18 cellular contexts compared by ENCODE assay signal in the genomic region with DNA sequence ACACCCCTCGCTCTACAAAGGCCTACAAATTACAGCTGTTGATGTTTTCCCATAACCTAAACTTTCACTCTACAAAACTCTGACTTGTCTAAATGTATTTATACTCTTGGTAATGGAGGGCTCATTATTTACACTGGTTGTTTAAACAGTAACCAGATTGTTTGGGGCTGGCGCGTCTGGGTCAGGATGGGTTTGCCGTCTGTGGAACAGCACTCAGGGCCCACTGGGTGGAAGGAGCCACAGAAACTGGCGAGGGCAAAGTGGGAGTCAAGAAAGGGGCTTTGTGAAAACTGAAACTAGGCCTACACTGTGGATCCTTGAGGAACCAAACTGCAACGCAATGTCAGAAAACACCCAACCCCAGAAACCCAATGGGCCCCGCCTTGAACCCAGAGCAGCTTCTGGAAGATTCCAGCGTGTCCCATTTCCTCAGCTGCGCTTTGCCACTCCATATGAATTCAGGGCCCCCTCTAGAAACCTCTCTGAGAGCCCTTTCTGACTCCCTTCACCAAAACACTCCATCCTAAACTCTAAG.
"Had no signal": no experiment of that assay in that cellular context is flagged by ENCODE, and none has a peak within 500 bp of the region (broad histone marks: within the 10 kb centered on the region; RNA-seq: fewer than 3 reads in every experiment).

No MANE protein-coding gene starts in this region.

- H3K9me3 Mint-ChIP-seq: activated naive CD4-positive, alpha-beta T cell treated with anti-CD3 and anti-CD28 coated beads, Interleukin-2, amount 50 U/mL, for 72 hours; activated T-cell treated with anti-CD3 and anti-CD28 coated beads, Interleukin-2, amount 50 U/mL, for 4 hours; immature natural killer cell; mesothelial cell of epicardium; stimulated activated naive CD8-positive, alpha-beta T cell treated with anti-CD3 and anti-CD28 coated beads, Interleukin-15, Interleukin-2, amounts not matched to agents 100 ng/mL and 50 ng/mL, for 24 hours had no signal

- H3K4me3 Mint-ChIP-seq: activated T-cell treated with anti-CD3 and anti-CD28 coated beads, Interleukin-2, amount 50 U/mL, for 4 hours; immature natural killer cell; mesothelial cell of epicardium; stimulated activated naive CD8-positive, alpha-beta T cell treated with anti-CD3 and anti-CD28 coated beads, Interleukin-15, Interleukin-2, amounts not matched to agents 100 ng/mL and 50 ng/mL, for 24 hours had no signal

- H3K9me3 ChIP-seq: neutrophil, right lobe of liver, spleen, testis, upper lobe of right lung had no signal

- DNase-seq: activated CD4-positive, alpha-beta T cell treated with anti-CD3 and anti-CD28 coated beads for 1 hour; activated CD4-positive, alpha-beta T cell treated with anti-CD3 and anti-CD28 coated beads, Interleukin-2, amount 50 U/mL, for 4 hours; activated effector memory CD4-positive, alpha-beta T cell treated with anti-CD3 and anti-CD28 coated beads, Interleukin-2, amount 50 U/mL, for 16 hours; activated T-cell treated with anti-CD3 and anti-CD28 coated beads, Interleukin-2, amount 50 U/mL, for 4 hours; foreskin fibroblast; glutamatergic neuron; immature natural killer cell; spleen; T-helper 1 cell; T1000; testis; upper lobe of right lung had no signal

- H3K27me3 ChIP-seq: neutrophil, right lobe of liver, spleen, testis, upper lobe of right lung had no signal

- H3K36me3 ChIP-seq: neutrophil, right lobe of liver, spleen, upper lobe of right lung had no signal

- H3K4me3 ChIP-seq: right lobe of liver, spleen, testis, upper lobe of right lung had no signal

- H3K27ac ChIP-seq: neutrophil, right lobe of liver, spleen, testis, upper lobe of right lung had no signal

- ATAC-seq: activated naive CD4-positive, alpha-beta T cell treated with anti-CD3 and anti-CD28 coated beads, Interleukin-2, amount 50 U/mL, for 72 hours; activated T-cell treated with anti-CD3 and anti-CD28 coated beads, Interleukin-2, amount 50 U/mL, for 4 hours; right lobe of liver; SK-N-SH treated with all-trans-retinoic acid at 6 μM for 48 hours; upper lobe of right lung had no signal

- H3K36me3 Mint-ChIP-seq: activated naive CD4-positive, alpha-beta T cell treated with anti-CD3 and anti-CD28 coated beads, Interleukin-2, amount 50 U/mL, for 72 hours; immature natural killer cell; mesothelial cell of epicardium had no signal

- H3K4me1 Mint-ChIP-seq: immature natural killer cell had no signal

- H3K27ac Mint-ChIP-seq: activated naive CD4-positive, alpha-beta T cell treated with anti-CD3 and anti-CD28 coated beads, Interleukin-2, amount 50 U/mL, for 72 hours; immature natural killer cell; stimulated activated naive CD8-positive, alpha-beta T cell treated with anti-CD3 and anti-CD28 coated beads, Interleukin-15, Interleukin-2, amounts not matched to agents 100 ng/mL and 50 ng/mL, for 24 hours had no signal
